ENCODE assay signal across 10 cellular contexts in the genomic region with DNA sequence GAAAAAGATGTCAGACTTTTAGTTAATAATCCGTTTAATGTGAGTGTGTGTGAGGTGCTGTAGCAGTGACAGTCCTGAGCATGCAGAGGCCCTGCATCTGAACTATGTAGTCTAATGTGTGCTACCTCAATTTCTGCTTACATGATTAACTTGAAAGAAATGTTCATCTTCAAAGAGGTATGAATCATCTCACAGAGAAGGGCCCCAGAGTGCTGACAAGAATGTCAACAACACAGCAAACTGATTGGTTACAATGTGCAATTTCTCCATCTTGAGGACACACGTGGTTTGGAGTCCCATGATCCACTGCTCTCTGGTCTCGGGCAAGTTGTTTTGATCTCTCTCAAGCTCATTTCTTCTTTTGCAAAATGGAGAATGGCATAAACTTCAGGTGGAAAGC.
A peak's percentile ranks its signal among the peaks of the same experiment; 100 is the strongest.
DNase-seq lines count a peak whose midpoint lies in the region; ATAC-seq, FAIRE-seq and TF ChIP-seq lines count a peak whose summit lies in the region.
"Had no signal": no experiment of that assay in that cellular context is flagged by ENCODE, and none has a peak within 500 bp of the region (broad histone marks: within the 10 kb centered on the region; RNA-seq: fewer than 3 reads in every experiment).

No MANE protein-coding gene starts in this region.

- TF ChIP-seq POLR2A in K562 (conservative IDR thresholded peaks at IDR 0.05): no peak

- H3K79me2 ChIP-seq in K562 (ENCODE audit: control insufficient read depth, insufficient read depth, low read length): no peaks in the 10 kb centered on the region

- H3K9ac ChIP-seq in K562 (ENCODE audit: insufficient read depth in 1 of 2, low read depth in 2 of 2, low read length in 2 of 2): no peak overlapping the region

- H3K27ac ChIP-seq in SJSA1: no peak overlapping the region
- H3K27ac ChIP-seq in K562 (ENCODE audit: extremely low read depth, low read depth, low read length): no peak overlapping the region
- H3K27ac ChIP-seq in SJCRH30: no peak overlapping the region

- no peak for TF ChIP-seq CTCF in K562 (IDR thresholded peaks at IDR 0.05 in 2 of 3, conservative IDR thresholded peaks at IDR 0.05 in 1 of 3; ENCODE audit: insufficient read depth in 2 of 3, low read depth in 1 of 3, low read length in 3 of 3)

- POLR2A ChIA-PET in K562 (lab: Yijun Ruan, JAX): interaction anchor here (1.6 to 2.3 kb wide), 3 partner anchors 9 to 11 kb away, joined by 4 to 7 read pairs (median 7); no protein-coding TSS in a partner anchor

- H3K4me1 ChIP-seq in SJSA1 (replicated peaks): peaks cover 15% of the 10 kb centered on the region
- peaks cover 4 to 51% of the 10 kb centered on the region in 2 experiments; a peak in 4 of 5 replicates for H3K4me1 ChIP-seq in K562 (replicated peaks in 1 of 2; ENCODE audit: control insufficient read depth in 2 of 2, insufficient read depth in 2 of 2, low read length in 2 of 2)
- peaks cover 12% of the 10 kb centered on the region for H3K4me1 ChIP-seq in SJCRH30

- H3K27me3 ChIP-seq in SJSA1 (replicated peaks): no peaks in the 10 kb centered on the region
- H3K27me3 ChIP-seq in K562 (ENCODE audit: control insufficient read depth in 2 of 2, insufficient read depth in 2 of 2, low read length in 2 of 2): no peaks in the 10 kb centered on the region
- no peaks in the 10 kb centered on the region for H3K27me3 ChIP-seq in SJCRH30

- no peak overlapping the region for H3K4me3 ChIP-seq in SJSA1
- no peak overlapping the region for H3K4me3 ChIP-seq in K562
- no peak overlapping the region for H3K4me3 ChIP-seq in SJCRH30

- no peaks in the 10 kb centered on the region for H3K9me3 ChIP-seq in SJSA1 (replicated peaks)
- no peaks in the 10 kb centered on the region for H3K9me3 ChIP-seq in K562 (replicated peaks; ENCODE audit: control insufficient read depth, insufficient read depth, low read depth, low read length)
- H3K9me3 ChIP-seq in SJCRH30 (replicated peaks): no peaks in the 10 kb centered on the region

- intact Hi-C loops in K562 (cut with micrococcal nuclease): no loop called here

- H3K9me1 ChIP-seq in K562 (ENCODE audit: control insufficient read depth, insufficient read depth, low read length): no peaks in the 10 kb centered on the region

- H4K20me1 ChIP-seq in K562 (replicated peaks; ENCODE audit: control insufficient read depth, insufficient read depth, low read length): no peaks in the 10 kb centered on the region

- in situ Hi-C loops in K562 (cut with MboI): no loop called here

- WGBS in K562 (ENCODE audit: insufficient coverage, low coverage, missing lambda C conversion rate): 37% methylated on average over 3 of the region's 3 CpGs

- ATAC-seq in K562: no peak

- H3K36me3 ChIP-seq in SJSA1: peaks cover 40% of the 10 kb centered on the region
- peaks cover 31% of the 10 kb centered on the region for H3K36me3 ChIP-seq in K562 (ENCODE audit: control insufficient read depth, insufficient read depth, low read length)
- H3K36me3 ChIP-seq in SJCRH30: peaks cover 50% of the 10 kb centered on the region

- no peak overlapping the region for H2AFZ ChIP-seq in K562 (ENCODE audit: low read depth, low read length)

- CTCF ChIA-PET in K562 (lab: Yijun Ruan, JAX; ENCODE audit: low intra/inter-chr PET ratio): no interaction called here

- DNase-seq in activated T-cell treated with anti-CD3 and anti-CD28 coated beads for 24 hours (ENCODE audit: low read depth): peak; percentile 25
- DNase-seq in activated T-cell treated with anti-CD3 and anti-CD28 coated beads, Interleukin-2, amount 50 U/mL, for 1 hour: no peak
- DNase-seq in SJSA1 (ENCODE audit: low read depth in 1 of 2, low spot score in 2 of 2): peak; percentile 54 to 55
- peak; percentile 28 to 41 (median 36) for DNase-seq in K562 (ENCODE audit: extremely low read depth in 1 of 4, low spot score in 3 of 4)
- DNase-seq in stimulated activated CD4-positive, alpha-beta T cell treated with anti-CD3 and anti-CD28 coated beads, Interleukin-4, amount 100 ng/mL, for 1 hour: peak; percentile 11
- no peak for DNase-seq in SJCRH30
- no peak for DNase-seq in NCI-H526 treated with DMSO at 0.1 percent for 48 hours (lab: John Stamatoyannopoulos, UW)
- DNase-seq in NCI-H82 treated with DMSO at 0.1 percent for 48 hours (lab: John Stamatoyannopoulos, UW; ENCODE audit: unreplicated experiment): no peak
- DNase-seq: glutamatergic neuron, KBM-7 had no signal

- BruUV-seq in K562 (replicated peaks; lab: Mats Ljungman, UMichigan): no TSS peak

- 0 out of 2 replicates have a peak, but pooled peaks have one; percentile 5 for TF ChIP-seq EP300 in K562 (IDR thresholded peaks at IDR 0.05; ENCODE audit: low read length)

- peak; percentile 67 for FAIRE-seq in K562 (lab: Jason Lieb, UNC)

- no peak for TF ChIP-seq RAD21 in K562 (CRISPR knock-in tag; conservative IDR thresholded peaks at IDR 0.05 in 1 of 2, IDR thresholded peaks at IDR 0.05 in 1 of 2)

- no peak overlapping the region for H3K4me2 ChIP-seq in K562 (ENCODE audit: insufficient read depth, low read length)

TF ChIP-seq in K562, 482 proteins besides CTCF, POLR2A, EP300 and RAD21 (continues in another document):
- no peak for TF ChIP-seq RCOR1 (IDR thresholded peaks at IDR 0.05; ENCODE audit: borderline replicate concordance in 1 of 2, low read depth in 2 of 2, low read length in 2 of 2)
- peak; percentile 10; the same call in 1 of the 2 replicates for TF ChIP-seq PKNOX1 (IDR thresholded peaks at IDR 0.05)
- TF ChIP-seq, protein P1, sequence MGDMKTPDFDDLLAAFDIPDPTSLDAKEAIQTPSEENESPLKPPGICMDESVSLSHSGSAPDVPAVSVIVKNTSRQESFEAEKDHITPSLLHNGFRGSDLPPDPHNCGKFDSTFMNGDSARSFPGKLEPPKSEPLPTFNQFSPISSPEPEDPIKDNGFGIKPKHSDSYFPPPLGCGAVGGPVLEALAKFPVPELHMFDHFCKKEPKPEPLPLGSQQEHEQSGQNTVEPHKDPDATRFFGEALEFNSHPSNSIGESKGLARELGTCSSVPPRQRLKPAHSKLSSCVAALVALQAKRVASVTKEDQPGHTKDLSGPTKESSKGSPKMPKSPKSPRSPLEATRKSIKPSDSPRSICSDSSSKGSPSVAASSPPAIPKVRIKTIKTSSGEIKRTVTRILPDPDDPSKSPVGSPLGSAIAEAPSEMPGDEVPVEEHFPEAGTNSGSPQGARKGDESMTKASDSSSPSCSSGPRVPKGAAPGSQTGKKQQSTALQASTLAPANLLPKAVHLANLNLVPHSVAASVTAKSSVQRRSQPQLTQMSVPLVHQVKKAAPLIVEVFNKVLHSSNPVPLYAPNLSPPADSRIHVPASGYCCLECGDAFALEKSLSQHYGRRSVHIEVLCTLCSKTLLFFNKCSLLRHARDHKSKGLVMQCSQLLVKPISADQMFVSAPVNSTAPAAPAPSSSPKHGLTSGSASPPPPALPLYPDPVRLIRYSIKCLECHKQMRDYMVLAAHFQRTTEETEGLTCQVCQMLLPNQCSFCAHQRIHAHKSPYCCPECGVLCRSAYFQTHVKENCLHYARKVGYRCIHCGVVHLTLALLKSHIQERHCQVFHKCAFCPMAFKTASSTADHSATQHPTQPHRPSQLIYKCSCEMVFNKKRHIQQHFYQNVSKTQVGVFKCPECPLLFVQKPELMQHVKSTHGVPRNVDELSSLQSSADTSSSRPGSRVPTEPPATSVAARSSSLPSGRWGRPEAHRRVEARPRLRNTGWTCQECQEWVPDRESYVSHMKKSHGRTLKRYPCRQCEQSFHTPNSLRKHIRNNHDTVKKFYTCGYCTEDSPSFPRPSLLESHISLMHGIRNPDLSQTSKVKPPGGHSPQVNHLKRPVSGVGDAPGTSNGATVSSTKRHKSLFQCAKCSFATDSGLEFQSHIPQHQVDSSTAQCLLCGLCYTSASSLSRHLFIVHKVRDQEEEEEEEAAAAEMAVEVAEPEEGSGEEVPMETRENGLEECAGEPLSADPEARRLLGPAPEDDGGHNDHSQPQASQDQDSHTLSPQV (IDR thresholded peaks at IDR 0.05): peak; percentile 67; the same call in 1 of the 2 replicates
- no peak for TF ChIP-seq MCM7 (IDR thresholded peaks at IDR 0.05)
- TF ChIP-seq RAD51 (IDR thresholded peaks at IDR 0.05; ENCODE audit: borderline replicate concordance, low read depth): peak; percentile 12; the same call in 1 of the 2 replicates
- TF ChIP-seq, protein P2, sequence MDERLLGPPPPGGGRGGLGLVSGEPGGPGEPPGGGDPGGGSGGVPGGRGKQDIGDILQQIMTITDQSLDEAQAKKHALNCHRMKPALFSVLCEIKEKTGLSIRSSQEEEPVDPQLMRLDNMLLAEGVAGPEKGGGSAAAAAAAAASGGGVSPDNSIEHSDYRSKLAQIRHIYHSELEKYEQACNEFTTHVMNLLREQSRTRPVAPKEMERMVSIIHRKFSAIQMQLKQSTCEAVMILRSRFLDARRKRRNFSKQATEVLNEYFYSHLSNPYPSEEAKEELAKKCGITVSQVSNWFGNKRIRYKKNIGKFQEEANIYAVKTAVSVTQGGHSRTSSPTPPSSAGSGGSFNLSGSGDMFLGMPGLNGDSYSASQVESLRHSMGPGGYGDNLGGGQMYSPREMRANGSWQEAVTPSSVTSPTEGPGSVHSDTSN (CRISPR knock-in tag; IDR thresholded peaks at IDR 0.05; ENCODE audit: low read depth): no peak
- TF ChIP-seq, protein P2 (tag; conservative IDR thresholded peaks at IDR 0.05; ENCODE audit: low read depth): peak; percentile 83

Comparison
In these comparisons a context has a peak if more than half of its experiments do, and no peak if none do; other contexts are left out.
1. DNase-seq: peak in activated T-cell treated with anti-CD3 and anti-CD28 coated beads for 24 hours (single experiment), SJSA1 (2 of 2), K562 (4 of 4) and stimulated activated CD4-positive, alpha-beta T cell treated with anti-CD3 and anti-CD28 coated beads, Interleukin-4, amount 100 ng/mL, for 1 hour (single experiment); none in activated T-cell treated with anti-CD3 and anti-CD28 coated beads, Interleukin-2, amount 50 U/mL, for 1 hour (single experiment), SJCRH30 (0 of 2), NCI-H526 treated with DMSO at 0.1 percent for 48 hours (single experiment) and NCI-H82 treated with DMSO at 0.1 percent for 48 hours (single experiment).